ENCODE assay signal across 9 cellular contexts in the genomic region with DNA sequence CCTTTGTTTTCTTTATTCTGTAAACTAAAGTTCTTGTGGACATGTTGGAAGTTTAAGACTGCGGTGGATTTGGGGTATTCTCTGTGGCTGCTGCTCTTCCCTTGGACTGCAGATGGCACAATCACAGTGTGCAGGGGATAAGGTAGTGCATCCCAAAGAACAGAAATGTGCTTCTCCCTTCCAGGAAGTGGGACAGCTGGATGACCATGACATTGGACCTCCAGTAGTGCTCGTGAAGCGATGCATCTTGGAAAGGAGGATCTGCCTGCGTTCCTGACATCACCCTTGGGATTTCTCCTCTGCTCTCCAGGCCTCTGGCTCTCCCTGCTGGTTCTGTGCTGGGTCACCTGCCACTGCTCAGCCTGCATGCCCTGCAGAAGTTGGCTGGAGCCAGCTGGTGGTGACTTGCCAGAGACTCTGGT.
A peak's percentile ranks its signal among the peaks of the same experiment; 100 is the strongest.
DNase-seq lines count a peak whose midpoint lies in the region; ATAC-seq and TF ChIP-seq lines count a peak whose summit lies in the region.
"Had no signal": no experiment of that assay in that cellular context is flagged by ENCODE, and none has a peak within 500 bp of the region (broad histone marks: within the 10 kb centered on the region; RNA-seq: fewer than 3 reads in every experiment).

No MANE protein-coding gene starts in this region.

- no peaks in the 10 kb centered on the region for H3K36me3 Mint-ChIP-seq in Caco-2 (ENCODE audit: insufficient read depth, unreplicated experiment)
- no peaks in the 10 kb centered on the region for H3K36me3 Mint-ChIP-seq in activated naive CD4-positive, alpha-beta T cell treated with anti-CD3 and anti-CD28 coated beads, Interleukin-2, amount 10 ng/mL, durations not matched to agents 7 days and 5 days
- H3K36me3 Mint-ChIP-seq: activated CD8-positive, alpha-beta memory T cell treated with anti-CD3 and anti-CD28 coated beads, Interleukin-2, amount 10 ng/mL, durations not matched to agents 7 days and 5 days had no signal

- BruUV-seq in Caco-2 (replicated peaks; lab: Mats Ljungman, UMichigan) = no TSS peak

- no peak overlapping the region for H3K4me3 ChIP-seq in Caco-2 (ENCODE audit: low read depth, low read length)
- H3K4me3 ChIP-seq in LNCaP clone FGC (ENCODE audit: low read depth, low read length) = no peak overlapping the region
- H3K4me3 ChIP-seq in astrocyte of the spinal cord (ENCODE audit: low read depth, low read length) = no peak overlapping the region
- no peak overlapping the region for H3K4me3 ChIP-seq in effector memory CD4-positive, alpha-beta T cell (ENCODE audit: insufficient read depth, low read depth, low read length, poor library complexity, severe bottlenecking)

- peaks cover 18% of the 10 kb centered on the region for H3K27me3 Mint-ChIP-seq in Caco-2 (ENCODE audit: insufficient read depth, unreplicated experiment)
- H3K27me3 Mint-ChIP-seq in activated naive CD4-positive, alpha-beta T cell treated with anti-CD3 and anti-CD28 coated beads, Interleukin-2, amount 10 ng/mL, durations not matched to agents 7 days and 5 days = peaks cover 18% of the 10 kb centered on the region

- POLR2A ChIA-PET in Caco-2 (lab: Charles Lee) = interaction anchor here (0.6 kb wide), 1 partner anchor 369 kb away, joined by 3 read pairs; no protein-coding TSS in a partner anchor

- H3K9me3 Mint-ChIP-seq in Caco-2 (ENCODE audit: unreplicated experiment) = no peaks in the 10 kb centered on the region
- H3K9me3 Mint-ChIP-seq in activated naive CD4-positive, alpha-beta T cell treated with anti-CD3 and anti-CD28 coated beads, Interleukin-2, amount 10 ng/mL, durations not matched to agents 7 days and 5 days = no peaks in the 10 kb centered on the region

- H3K27ac ChIP-seq in effector memory CD4-positive, alpha-beta T cell (ENCODE audit: insufficient read depth, low read length, poor library complexity, severe bottlenecking) = no peak overlapping the region

- H3K4me1 ChIP-seq in Caco-2 = no peaks in the 10 kb centered on the region
- H3K4me1 ChIP-seq in effector memory CD4-positive, alpha-beta T cell (ENCODE audit: control insufficient read depth, insufficient read depth, low read length, poor library complexity, severe bottlenecking) = no peaks in the 10 kb centered on the region

- CTCF ChIA-PET in Caco-2 (lab: Charles Lee) = interaction anchor here (1.4 kb wide), 1 partner anchor 100 kb away, joined by 7 read pairs; no protein-coding TSS in a partner anchor
- CTCF ChIA-PET in activated naive CD4-positive, alpha-beta T cell treated with anti-CD3 and anti-CD28 coated beads, Interleukin-2, amount 10 ng/mL, durations not matched to agents 7 days and 5 days (lab: Charles Lee) = interaction anchor here (1.0 kb wide), 1 partner anchor 8 kb away, joined by 3 read pairs; no protein-coding TSS in a partner anchor

- no peaks in the 10 kb centered on the region for H3K9me3 ChIP-seq in Caco-2
- H3K9me3 ChIP-seq in effector memory CD4-positive, alpha-beta T cell (ENCODE audit: control insufficient read depth, low read length) = no peaks in the 10 kb centered on the region

- H3K27me3 ChIP-seq in Caco-2 (replicated peaks; ENCODE audit: control insufficient read depth, insufficient read depth, low read length) = no peaks in the 10 kb centered on the region; the same call in 1 of the 2 replicates
- H3K27me3 ChIP-seq in effector memory CD4-positive, alpha-beta T cell (replicated peaks; ENCODE audit: control insufficient read depth, insufficient read depth, low read length, poor library complexity, severe bottlenecking) = no peaks in the 10 kb centered on the region

- no peak overlapping the region for H3K27ac Mint-ChIP-seq in Caco-2 (ENCODE audit: unreplicated experiment)
- H3K27ac Mint-ChIP-seq in activated naive CD4-positive, alpha-beta T cell treated with anti-CD3 and anti-CD28 coated beads, Interleukin-2, amount 10 ng/mL, durations not matched to agents 7 days and 5 days = no peak overlapping the region
- H3K27ac Mint-ChIP-seq: activated CD8-positive, alpha-beta memory T cell treated with anti-CD3 and anti-CD28 coated beads, Interleukin-2, amount 10 ng/mL, durations not matched to agents 7 days and 5 days had no signal

- TF ChIP-seq CTCF in Caco-2 (IDR thresholded peaks at IDR 0.05; ENCODE audit: insufficient read depth in 1 of 2, low read depth in 1 of 2, low read length in 1 of 2, severe bottlenecking in 1 of 2, unreplicated experiment in 1 of 2) (peak; percentile 40), LNCaP clone FGC (IDR thresholded peaks at IDR 0.05; ENCODE audit: control insufficient read depth, extremely low read depth, insufficient read depth) (peak; percentile 68), astrocyte of the spinal cord (IDR thresholded peaks at IDR 0.05; ENCODE audit: low read depth, low read length) (peak; percentile 66)

- ATAC-seq in HG03520 (IDR thresholded peaks at IDR 0.05; ENCODE audit: unreplicated experiment) = no peak
- ATAC-seq: activated CD8-positive, alpha-beta memory T cell treated with anti-CD3 and anti-CD28 coated beads, Interleukin-2, amount 10 ng/mL, durations not matched to agents 7 days and 5 days had no signal

- peak in 1 of 2 experiments; percentile 9 for DNase-seq in Caco-2
- DNase-seq in LNCaP clone FGC (ENCODE audit: low read depth) = no peak
- DNase-seq in astrocyte of the spinal cord (ENCODE audit: low read depth, low spot score) = peak; percentile 23
- DNase-seq in left kidney (ENCODE audit: low read depth, low spot score) = peak; percentile 84
- DNase-seq in activated CD4-positive, alpha-beta T cell treated with anti-CD3 and anti-CD28 coated beads, Interleukin-2, amount 50 U/mL, for 48 hours = no peak
- DNase-seq in effector memory CD4-positive, alpha-beta T cell = no peak
- DNase-seq in activated naive CD4-positive, alpha-beta T cell treated with anti-CD3 and anti-CD28 coated beads, Interleukin-2, amount 10 ng/mL, durations not matched to agents 7 days and 5 days = no peak
- DNase-seq: activated CD8-positive, alpha-beta memory T cell treated with anti-CD3 and anti-CD28 coated beads, Interleukin-2, amount 10 ng/mL, durations not matched to agents 7 days and 5 days had no signal

- in situ Hi-C loops in astrocyte of the spinal cord (cut with HindIII; ENCODE audit: low sequenced_read_pairs) = no loop called here

- intact Hi-C loops in Caco-2 (cut with micrococcal nuclease; ENCODE audit: unreplicated experiment) = loop anchor here (2.0 kb wide), 2 partner anchors 262 to 1838 kb away; no protein-coding TSS in a partner anchor

- H3K36me3 ChIP-seq in Caco-2 (ENCODE audit: control insufficient read depth, insufficient read depth, low read length) = no peaks in the 10 kb centered on the region
- H3K36me3 ChIP-seq in effector memory CD4-positive, alpha-beta T cell (ENCODE audit: control insufficient read depth, insufficient read depth, low read length) = no peaks in the 10 kb centered on the region

- H3K4me1 Mint-ChIP-seq in Caco-2 (ENCODE audit: low read depth, unreplicated experiment) = no peaks in the 10 kb centered on the region
- no peaks in the 10 kb centered on the region for H3K4me1 Mint-ChIP-seq in activated naive CD4-positive, alpha-beta T cell treated with anti-CD3 and anti-CD28 coated beads, Interleukin-2, amount 10 ng/mL, durations not matched to agents 7 days and 5 days
- H3K4me1 Mint-ChIP-seq: activated CD8-positive, alpha-beta memory T cell treated with anti-CD3 and anti-CD28 coated beads, Interleukin-2, amount 10 ng/mL, durations not matched to agents 7 days and 5 days had no signal

- no peak overlapping the region for H3K4me3 Mint-ChIP-seq in Caco-2 (ENCODE audit: unreplicated experiment)
- no peak overlapping the region for H3K4me3 Mint-ChIP-seq in activated naive CD4-positive, alpha-beta T cell treated with anti-CD3 and anti-CD28 coated beads, Interleukin-2, amount 10 ng/mL, durations not matched to agents 7 days and 5 days
- H3K4me3 Mint-ChIP-seq: activated CD8-positive, alpha-beta memory T cell treated with anti-CD3 and anti-CD28 coated beads, Interleukin-2, amount 10 ng/mL, durations not matched to agents 7 days and 5 days had no signal

Comparison
In these comparisons a context has a peak if more than half of its experiments do, and no peak if none do; other contexts are left out.
1. DNase-seq: peak in astrocyte of the spinal cord (single experiment) and left kidney (single experiment); none in LNCaP clone FGC (single experiment), activated CD4-positive, alpha-beta T cell treated with anti-CD3 and anti-CD28 coated beads, Interleukin-2, amount 50 U/mL, for 48 hours (0 of 2), effector memory CD4-positive, alpha-beta T cell (0 of 3) and activated naive CD4-positive, alpha-beta T cell treated with anti-CD3 and anti-CD28 coated beads, Interleukin-2, amount 10 ng/mL, durations not matched to agents 7 days and 5 days (single experiment).
2. Peak in every context shown above with its lines, with median percentiles within 50 percentile points of each other: CTCF ChIP-seq.